Comparison of ENCODE assay signal across 10 cellular contexts in the genomic region with DNA sequence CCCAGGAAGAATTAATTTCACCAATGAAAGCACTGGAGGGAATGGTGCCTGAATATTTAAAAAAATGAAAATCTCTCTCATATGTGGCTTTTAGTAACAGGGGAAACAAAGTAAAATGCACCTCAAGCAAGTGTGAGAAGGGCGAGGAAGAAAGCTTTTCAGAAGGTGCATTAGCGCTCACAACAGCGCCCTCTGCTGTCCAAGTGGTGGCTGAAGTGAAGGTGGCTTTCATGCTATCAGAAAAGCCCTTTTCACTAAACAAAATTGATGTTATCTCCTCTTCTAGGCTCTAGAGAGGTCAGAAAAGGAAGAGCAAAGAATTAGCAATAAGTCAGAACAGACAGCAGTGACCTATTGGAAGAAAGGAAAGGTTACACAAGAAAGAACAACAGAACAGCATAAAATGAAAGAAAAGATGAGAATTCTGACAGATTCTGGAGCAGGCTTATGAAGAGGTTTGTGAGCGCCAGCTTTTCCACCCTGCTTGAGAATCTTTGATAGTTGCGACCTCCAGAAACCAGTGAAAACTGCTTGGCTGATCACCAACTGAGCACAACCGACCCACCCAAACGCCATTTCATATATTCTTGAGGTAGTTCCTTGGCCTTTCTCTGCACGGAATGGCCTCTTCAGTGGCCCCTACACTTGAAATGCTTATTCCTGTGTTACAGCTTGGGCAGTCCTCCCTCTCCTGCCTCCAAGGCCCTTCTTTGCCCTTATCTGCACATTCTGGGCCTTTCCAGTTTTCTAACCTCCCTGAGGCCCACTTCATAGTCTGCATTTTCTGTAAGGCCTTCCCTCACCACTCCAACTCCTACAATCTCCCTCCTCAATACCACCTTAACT. TPM values are rescaled to one million over a fixed set of nuclear protein-coding genes. Genes with fewer than 3 reads are reported as not detected.
DNase-seq lines count a peak whose midpoint lies in the region; ATAC-seq and TF ChIP-seq lines count a peak whose summit lies in the region.
"Had no signal": no experiment of that assay in that cellular context is flagged by ENCODE, and none has a peak within 500 bp of the region (broad histone marks: within the 10 kb centered on the region; RNA-seq: fewer than 3 reads in every experiment).

No MANE protein-coding gene starts in this region.

- no peaks in the 10 kb centered on the region for H3K9me3 ChIP-seq in esophagus squamous epithelium
- H3K9me3 ChIP-seq: BLaER1, neutrophil had no signal

- no peak overlapping the region for H3K4me3 Mint-ChIP-seq in nephron
- H3K4me3 Mint-ChIP-seq in stimulated activated naive CD8-positive, alpha-beta T cell treated with anti-CD3 and anti-CD28 coated beads, Interleukin-15, amount 100 ng/mL, for 72 hours: no peak overlapping the region

- no peaks in the 10 kb centered on the region for H3K4me1 ChIP-seq in esophagus squamous epithelium

- WGBS in esophagus squamous epithelium, 2 donors: 63 to 70% methylated on average over 8 of the region's 8 CpGs

- ATAC-seq in HG02870 (IDR thresholded peaks at IDR 0.05; ENCODE audit: unreplicated experiment): peak; percentile 80
- ATAC-seq in stimulated activated naive CD8-positive, alpha-beta T cell treated with anti-CD3 and anti-CD28 coated beads, Interleukin-15, amount 100 ng/mL, for 72 hours: no peak

- no peak overlapping the region for H3K27ac ChIP-seq in esophagus squamous epithelium
- H3K27ac ChIP-seq: BLaER1, neutrophil had no signal

- TF ChIP-seq CTCF in esophagus squamous epithelium (IDR thresholded peaks at IDR 0.05) (peak; percentile 59 to 84 (median 71)), nephron (IDR thresholded peaks at IDR 0.05; ENCODE audit: unreplicated experiment in 3 of 3) (peak; percentile 79 to 90 (median 84))

- no peaks in the 10 kb centered on the region for H3K9me3 Mint-ChIP-seq in nephron
- H3K9me3 Mint-ChIP-seq in stimulated activated naive CD8-positive, alpha-beta T cell treated with anti-CD3 and anti-CD28 coated beads, Interleukin-15, amount 100 ng/mL, for 72 hours: no peaks in the 10 kb centered on the region

- H3K4me1 Mint-ChIP-seq in nephron: no peaks in the 10 kb centered on the region
- H3K4me1 Mint-ChIP-seq in stimulated activated naive CD8-positive, alpha-beta T cell treated with anti-CD3 and anti-CD28 coated beads, Interleukin-15, amount 100 ng/mL, for 72 hours: peaks cover 5% of the 10 kb centered on the region

- peak; percentile 6 for DNase-seq in NCI-H1092 (lab: John Stamatoyannopoulos, UW)
- no peak for DNase-seq in NCI-H1092 treated with DMSO at 0.1 percent for 48 hours (lab: John Stamatoyannopoulos, UW)
- peak; percentile 23 for DNase-seq in NK-92 treated with Interleukin-12 subunit alpha and Interleukin-12 subunit beta, amount 100 ng/mL, for 24 hours (lab: John Stamatoyannopoulos, UW)
- peak; percentile 45 for DNase-seq in activated CD8-positive, alpha-beta memory T cell treated with anti-CD3 and anti-CD28 coated beads, Interleukin-2, amount 50 U/mL, for 24 hours (ENCODE audit: extremely low read depth)
- DNase-seq in esophagus squamous epithelium (lab: John Stamatoyannopoulos, UW): no peak
- peak; percentile 48 to 56 for DNase-seq in stimulated activated naive CD8-positive, alpha-beta T cell treated with anti-CD3 and anti-CD28 coated beads, Interleukin-15, amount 100 ng/mL, for 72 hours

- peaks cover 8% of the 10 kb centered on the region for H3K36me3 Mint-ChIP-seq in nephron (ENCODE audit: low read depth)

- H3K27me3 Mint-ChIP-seq in nephron (ENCODE audit: low read depth): no peaks in the 10 kb centered on the region
- no peaks in the 10 kb centered on the region for H3K27me3 Mint-ChIP-seq in stimulated activated naive CD8-positive, alpha-beta T cell treated with anti-CD3 and anti-CD28 coated beads, Interleukin-15, amount 100 ng/mL, for 72 hours

- no peak for TF ChIP-seq POLR2A in esophagus squamous epithelium (IDR thresholded peaks at IDR 0.05)

- H3K36me3 ChIP-seq in esophagus squamous epithelium: peaks cover 0 to 15% (median 0%) of the 10 kb centered on the region in 3 donors
- H3K36me3 ChIP-seq: neutrophil had no signal

- H3K4me3 ChIP-seq in esophagus squamous epithelium: no peak overlapping the region
- H3K4me3 ChIP-seq: BLaER1 had no signal

- intact Hi-C loops in esophagus squamous epithelium (cut with DNase I): no loop called here

- peak overlapping the region in 1 of 3 experiments; percentile 31 for H3K27ac Mint-ChIP-seq in nephron
- H3K27ac Mint-ChIP-seq in stimulated activated naive CD8-positive, alpha-beta T cell treated with anti-CD3 and anti-CD28 coated beads, Interleukin-15, amount 100 ng/mL, for 72 hours: peak overlapping the region in 1 of 2 donors; percentile 72

- H3K27me3 ChIP-seq in esophagus squamous epithelium: no peaks in the 10 kb centered on the region
- H3K27me3 ChIP-seq: BLaER1, neutrophil had no signal

RNA-seq across cellular contexts. Expression of gene SMLR1, which starts 45.3 kb away (rescaled TPM):
- total RNA-seq in esophagus squamous epithelium: not detected

Comparison
In these comparisons a context has a peak if more than half of its experiments do, and no peak if none do; other contexts are left out.
1. DNase-seq: peak in NCI-H1092 (single experiment), NK-92 treated with Interleukin-12 subunit alpha and Interleukin-12 subunit beta, amount 100 ng/mL, for 24 hours (single experiment), activated CD8-positive, alpha-beta memory T cell treated with anti-CD3 and anti-CD28 coated beads, Interleukin-2, amount 50 U/mL, for 24 hours (single experiment) and stimulated activated naive CD8-positive, alpha-beta T cell treated with anti-CD3 and anti-CD28 coated beads, Interleukin-15, amount 100 ng/mL, for 72 hours (2 of 2); none in NCI-H1092 treated with DMSO at 0.1 percent for 48 hours (single experiment) and esophagus squamous epithelium (single experiment).